10 cellular contexts compared by ENCODE assay signal in genomic region chr13:112067121-112067741, GRCh38. TPM values are rescaled to one million over a fixed set of nuclear protein-coding genes. Genes with fewer than 3 reads are reported as not detected.
DNase-seq lines count a peak whose midpoint lies in the region; ATAC-seq and TF ChIP-seq lines count a peak whose summit lies in the region.
"Had no signal": no experiment of that assay in that cellular context is flagged by ENCODE, and none has a peak within 500 bp of the region (broad histone marks: within the 10 kb centered on the region; RNA-seq: fewer than 3 reads in every experiment).

Gene SOX1, plus strand, starts transcription at chr13:112067149. Its CDS starts 510 bp downstream, at chr13:112067659.

- H3K4me3 ChIP-seq in cardiac muscle cell (peak within 1 kb of the TSS; percentile 33), transverse colon (peak within 1 kb of the TSS in 3 of 4 donors; percentile 10 to 41 (median 20))

- peak within 1 kb of the TSS; percentile 10 for H3K4me3 Mint-ChIP-seq in activated naive CD8-positive, alpha-beta T cell treated with anti-CD3 and anti-CD28 coated beads for 36 hours
- peak within 1 kb of the TSS; percentile 61 for H3K4me3 Mint-ChIP-seq in mesothelial cell of epicardium
- no peak within 1 kb of the TSS for H3K4me3 Mint-ChIP-seq in activated T-helper 2 cell treated with anti-CD3 and anti-CD28 coated beads, Interferon-gamma antibody, Interleukin-2, Interleukin-4, amounts not matched to agents 10 μg/mL and 5 μg/mL and 100 μg/mL, durations not matched to agents 14 hours and 24 hours and 36 hours (ENCODE audit: low read depth)

- WGBS in transverse colon (ENCODE audit: low coverage in 1 of 2), 2 donors: 10 to 12% methylated on average over 2 to 27 of the region's 65 CpGs

- H3K9me3 Mint-ChIP-seq in activated naive CD8-positive, alpha-beta T cell treated with anti-CD3 and anti-CD28 coated beads for 36 hours: peaks cover 19% of the 10 kb centered on the region
- no peaks in the 10 kb centered on the region for H3K9me3 Mint-ChIP-seq in mesothelial cell of epicardium
- peaks cover 10% of the 10 kb centered on the region for H3K9me3 Mint-ChIP-seq in activated T-helper 2 cell treated with anti-CD3 and anti-CD28 coated beads, Interferon-gamma antibody, Interleukin-2, Interleukin-4, amounts not matched to agents 10 μg/mL and 5 μg/mL and 100 μg/mL, durations not matched to agents 14 hours and 24 hours and 36 hours

- H3K36me3 ChIP-seq in cardiac muscle cell (no peaks in the 10 kb centered on the region), transverse colon (no peaks in the 10 kb centered on the region)

- H3K27me3 ChIP-seq in cardiac muscle cell (peaks cover 100% of the 10 kb centered on the region), transverse colon (peaks cover 96% of the 10 kb centered on the region)

- no peak for TF ChIP-seq POLR2A in transverse colon (IDR thresholded peaks at IDR 0.05)

- H3K27me3 Mint-ChIP-seq in activated naive CD8-positive, alpha-beta T cell treated with anti-CD3 and anti-CD28 coated beads for 36 hours: peaks cover 87% of the 10 kb centered on the region
- peaks cover 84% of the 10 kb centered on the region for H3K27me3 Mint-ChIP-seq in mesothelial cell of epicardium (ENCODE audit: low read depth)
- H3K27me3 Mint-ChIP-seq in activated T-helper 2 cell treated with anti-CD3 and anti-CD28 coated beads, Interferon-gamma antibody, Interleukin-2, Interleukin-4, amounts not matched to agents 10 μg/mL and 5 μg/mL and 100 μg/mL, durations not matched to agents 14 hours and 24 hours and 36 hours (ENCODE audit: low read depth): peaks cover 64% of the 10 kb centered on the region

- H3K4me1 ChIP-seq in cardiac muscle cell (ENCODE audit: low read depth) (no peaks in the 10 kb centered on the region), transverse colon (peaks cover 0 to 37% (median 7%) of the 10 kb centered on the region in 4 donors)

- intact Hi-C loops in Right ventricle myocardium superior (cut with DNase I) (no loop called here), transverse colon (cut with DNase I; ENCODE audit: low total_unique reads) (no loop called here)
- intact Hi-C loops in activated T-helper 2 cell treated with anti-CD3 and anti-CD28 coated beads, Interferon-gamma antibody, Interleukin-2, Interleukin-4, amounts not matched to agents 10 μg/mL and 5 μg/mL and 100 μg/mL, durations not matched to agents 14 hours and 24 hours and 36 hours (cut with micrococcal nuclease): no loop called here

- H3K27ac ChIP-seq in cardiac muscle cell: no peak within 1 kb of the TSS
- no peak within 1 kb of the TSS for H3K27ac ChIP-seq in transverse colon

- DNase-seq in cardiac muscle cell (ENCODE audit: low read depth in 1 of 2, low spot score in 1 of 2) (peak; percentile 17 to 43), Right ventricle myocardium superior (no peak), mesothelial cell of epicardium (ENCODE audit: low spot score in 2 of 2, unreplicated experiment in 2 of 2) (peak in 1 of 2 experiments; percentile 55), transverse colon (no peak), G401 (ENCODE audit: low spot score) (no peak)
- DNase-seq in activated naive CD8-positive, alpha-beta T cell treated with anti-CD3 and anti-CD28 coated beads for 36 hours: no peak
- no peak for DNase-seq in activated T-helper 2 cell treated with anti-CD3 and anti-CD28 coated beads, Interferon-gamma antibody, Interleukin-2, Interleukin-4, amounts not matched to agents 10 μg/mL and 5 μg/mL and 100 μg/mL, durations not matched to agents 14 hours and 24 hours and 36 hours (ENCODE audit: low spot score)
- DNase-seq: SW 1271 had no signal

- H3K36me3 Mint-ChIP-seq in activated naive CD8-positive, alpha-beta T cell treated with anti-CD3 and anti-CD28 coated beads for 36 hours: peaks cover 24% of the 10 kb centered on the region
- peaks cover 2% of the 10 kb centered on the region for H3K36me3 Mint-ChIP-seq in mesothelial cell of epicardium
- no peaks in the 10 kb centered on the region for H3K36me3 Mint-ChIP-seq in activated T-helper 2 cell treated with anti-CD3 and anti-CD28 coated beads, Interferon-gamma antibody, Interleukin-2, Interleukin-4, amounts not matched to agents 10 μg/mL and 5 μg/mL and 100 μg/mL, durations not matched to agents 14 hours and 24 hours and 36 hours (ENCODE audit: low read depth)

- in situ Hi-C loops in transverse colon (cut with MboI; ENCODE audit: low pct_ligation_motif_present in 1 of 4, low pct_unique_long_range_greater_than_20kb in 1 of 4, low sequenced_read_pairs in 3 of 4): no loop called here
- in situ Hi-C loops in G401 (cut with HindIII; ENCODE audit: low sequenced_read_pairs): no loop called here

- no peak for TF ChIP-seq EP300 in transverse colon (IDR thresholded peaks at IDR 0.05; ENCODE audit: low read depth)

- TF ChIP-seq CTCF in cardiac muscle cell (IDR thresholded peaks at IDR 0.05; ENCODE audit: low read depth, low read length): no peak
- TF ChIP-seq CTCF in mesothelial cell of epicardium (IDR thresholded peaks at IDR 0.05; ENCODE audit: unreplicated experiment): no peak
- TF ChIP-seq CTCF in transverse colon (IDR thresholded peaks at IDR 0.05): no peak

- H3K9me3 ChIP-seq in cardiac muscle cell (ENCODE audit: low read depth) (no peaks in the 10 kb centered on the region), transverse colon (no peaks in the 10 kb centered on the region)

- ATAC-seq in Right ventricle myocardium superior (ENCODE audit: poor library complexity) (no peak), HG03378 (IDR thresholded peaks at IDR 0.05; ENCODE audit: unreplicated experiment) (no peak)

- no peak within 1 kb of the TSS for H3K27ac Mint-ChIP-seq in activated naive CD8-positive, alpha-beta T cell treated with anti-CD3 and anti-CD28 coated beads for 36 hours
- H3K27ac Mint-ChIP-seq in mesothelial cell of epicardium: no peak within 1 kb of the TSS
- H3K27ac Mint-ChIP-seq in activated T-helper 2 cell treated with anti-CD3 and anti-CD28 coated beads, Interferon-gamma antibody, Interleukin-2, Interleukin-4, amounts not matched to agents 10 μg/mL and 5 μg/mL and 100 μg/mL, durations not matched to agents 14 hours and 24 hours and 36 hours: no peak within 1 kb of the TSS

- H3K4me1 Mint-ChIP-seq in activated naive CD8-positive, alpha-beta T cell treated with anti-CD3 and anti-CD28 coated beads for 36 hours: peaks cover 14% of the 10 kb centered on the region
- peaks cover 15% of the 10 kb centered on the region for H3K4me1 Mint-ChIP-seq in mesothelial cell of epicardium
- H3K4me1 Mint-ChIP-seq in activated T-helper 2 cell treated with anti-CD3 and anti-CD28 coated beads, Interferon-gamma antibody, Interleukin-2, Interleukin-4, amounts not matched to agents 10 μg/mL and 5 μg/mL and 100 μg/mL, durations not matched to agents 14 hours and 24 hours and 36 hours (ENCODE audit: low read depth): no peaks in the 10 kb centered on the region

RNA-seq across cellular contexts. Expression of gene SOX1, which starts in this region (rescaled TPM):
- total RNA-seq in cardiac muscle cell (not detected in 2 replicates), Right ventricle myocardium superior (not detected), mesothelial cell of epicardium (not detected in 3 replicates), transverse colon (not detected)
- polyA plus RNA-seq in cardiac muscle cell: not detected in 2 replicates
- total RNA-seq in activated naive CD8-positive, alpha-beta T cell treated with anti-CD3 and anti-CD28 coated beads for 36 hours: not detected
- total RNA-seq in G401 (2014; rRNA removed; shearing (Covaris generic)): not detected in 2 replicates
- not detected in 2 replicates for total RNA-seq in activated T-helper 2 cell treated with anti-CD3 and anti-CD28 coated beads, Interferon-gamma antibody, Interleukin-2, Interleukin-4, amounts not matched to agents 10 μg/mL and 5 μg/mL and 100 μg/mL, durations not matched to agents 14 hours and 24 hours and 36 hours
- total RNA-seq: glomerular endothelial cell had no signal

Comparison
In these comparisons a context has a peak if more than half of its experiments do, and no peak if none do; other contexts are left out.
1. Peak in DNase-seq and H3K4me3 ChIP-seq in cardiac muscle cell; RNA of the gene not detected or under 1 TPM.